Comparison of ENCODE assay signal across 9 cellular contexts in genomic region chr10:19811517-19811916, GRCh38. TPM values are rescaled to one million over a fixed set of nuclear protein-coding genes. Genes with fewer than 3 reads are reported as not detected.
DNase-seq lines count a peak whose midpoint lies in the region; ATAC-seq and TF ChIP-seq lines count a peak whose summit lies in the region.
"Had no signal": no experiment of that assay in that cellular context is flagged by ENCODE, and none has a peak within 500 bp of the region (broad histone marks: within the 10 kb centered on the region; RNA-seq: fewer than 3 reads in every experiment).

No MANE protein-coding gene starts in this region.

- H3K9ac ChIP-seq in MM.1S (ENCODE audit: low read length): no peak overlapping the region

- CTCF ChIA-PET in activated CD4-positive, alpha-beta T cell treated with anti-CD3 and anti-CD28 coated beads for 36 hours (lab: Charles Lee): no interaction called here

- H3K9me2 ChIP-seq in MM.1S (replicated peaks; ENCODE audit: insufficient read depth, low read length): no peaks in the 10 kb centered on the region

- DNase-seq in AG20443 (ENCODE audit: low spot score): peak; percentile 16
- peak; percentile 21 for DNase-seq in MM.1S
- no peak for DNase-seq in esophagus muscularis mucosa (ENCODE audit: extremely low spot score)
- DNase-seq in mucosa of gallbladder (ENCODE audit: low spot score): peak; percentile 27
- no peak for DNase-seq in DMS79 (lab: John Stamatoyannopoulos, UW)
- DNase-seq in activated CD4-positive, alpha-beta T cell treated with anti-CD3 and anti-CD28 coated beads for 36 hours: no peak

- no peaks in the 10 kb centered on the region for H4K20me1 ChIP-seq in MM.1S (ENCODE audit: insufficient read depth, low read length)

- H3K27ac ChIP-seq in MM.1S (ENCODE audit: low read length) (no peak overlapping the region), esophagus muscularis mucosa (replicated peaks in 1 of 4) (no peak overlapping the region)

- 71% methylated on average over 1 of the region's 1 CpG for WGBS in esophagus muscularis mucosa

- H3K4me3 Mint-ChIP-seq in activated CD4-positive, alpha-beta T cell treated with anti-CD3 and anti-CD28 coated beads for 36 hours: no peak overlapping the region

- POLR2A ChIA-PET in activated CD4-positive, alpha-beta T cell treated with anti-CD3 and anti-CD28 coated beads for 36 hours (lab: Charles Lee): no interaction called here

- H3K9me3 Mint-ChIP-seq in activated CD4-positive, alpha-beta T cell treated with anti-CD3 and anti-CD28 coated beads for 36 hours (ENCODE audit: low read depth): no peaks in the 10 kb centered on the region
- H3K9me3 Mint-ChIP-seq: activated naive CD4-positive, alpha-beta T cell treated with anti-CD3 and anti-CD28 coated beads, Interleukin-2, amount 50 U/mL, for 72 hours had no signal

- intact Hi-C loops in esophagus muscularis mucosa (cut with DNase I): loop anchor here (10.0 kb wide), 2 partner anchors 293 to 1043 kb away; no protein-coding TSS in a partner anchor
- intact Hi-C loops in activated CD4-positive, alpha-beta T cell treated with anti-CD3 and anti-CD28 coated beads for 36 hours (cut with DNase I, micrococcal nuclease): no loop called here

- no peaks in the 10 kb centered on the region for H3F3A ChIP-seq in MM.1S (ENCODE audit: insufficient read depth, low read length)

- H3K9me3 ChIP-seq in MM.1S (replicated peaks; ENCODE audit: insufficient read depth, low read length) (no peaks in the 10 kb centered on the region), esophagus muscularis mucosa (no peaks in the 10 kb centered on the region)

- H3K27me3 Mint-ChIP-seq in activated CD4-positive, alpha-beta T cell treated with anti-CD3 and anti-CD28 coated beads for 36 hours: peaks cover 13% of the 10 kb centered on the region

- H3K4me1 Mint-ChIP-seq in activated CD4-positive, alpha-beta T cell treated with anti-CD3 and anti-CD28 coated beads for 36 hours: no peaks in the 10 kb centered on the region

- H2AFZ ChIP-seq in MM.1S (ENCODE audit: low read length): no peak overlapping the region

- H3K4me1 ChIP-seq in MM.1S (ENCODE audit: low read length): no peaks in the 10 kb centered on the region
- H3K4me1 ChIP-seq in esophagus muscularis mucosa: peaks cover 0 to 18% (median 10%) of the 10 kb centered on the region in 4 donors

- peak; percentile 41 for TF ChIP-seq CTCF in MM.1S (IDR thresholded peaks at IDR 0.05; ENCODE audit: low read length)
- peak; percentile 42 to 58 (median 49) for TF ChIP-seq CTCF in esophagus muscularis mucosa (IDR thresholded peaks at IDR 0.05)

- no peak overlapping the region for H3K4me3 ChIP-seq in MM.1S (ENCODE audit: low read length)
- H3K4me3 ChIP-seq in esophagus muscularis mucosa: no peak overlapping the region

- H3K36me3 ChIP-seq in MM.1S (replicated peaks; ENCODE audit: insufficient read depth, low read length) (no peaks in the 10 kb centered on the region), esophagus muscularis mucosa (no peaks in the 10 kb centered on the region)

- no peaks in the 10 kb centered on the region for H3K79me2 ChIP-seq in MM.1S (ENCODE audit: low read length)

- H3K36me3 Mint-ChIP-seq in activated CD4-positive, alpha-beta T cell treated with anti-CD3 and anti-CD28 coated beads for 36 hours (ENCODE audit: low read depth): no peaks in the 10 kb centered on the region
- H3K36me3 Mint-ChIP-seq: activated naive CD4-positive, alpha-beta T cell treated with anti-CD3 and anti-CD28 coated beads, Interleukin-2, amount 50 U/mL, for 72 hours had no signal

- H3K4me2 ChIP-seq in MM.1S (ENCODE audit: low read depth, low read length): no peak overlapping the region

- ATAC-seq in HG03439 (IDR thresholded peaks at IDR 0.05; ENCODE audit: unreplicated experiment) (no peak), HG03571 (IDR thresholded peaks at IDR 0.05; ENCODE audit: unreplicated experiment) (no peak)
- ATAC-seq in activated CD4-positive, alpha-beta T cell treated with anti-CD3 and anti-CD28 coated beads for 36 hours: no peak
- ATAC-seq: activated naive CD4-positive, alpha-beta T cell treated with anti-CD3 and anti-CD28 coated beads, Interleukin-2, amount 50 U/mL, for 72 hours had no signal

- no peak for TF ChIP-seq POLR2A in esophagus muscularis mucosa (IDR thresholded peaks at IDR 0.05; ENCODE audit: low read depth)

- TF ChIP-seq EP300 in esophagus muscularis mucosa (IDR thresholded peaks at IDR 0.05): no peak

- H3K27me3 ChIP-seq in MM.1S (replicated peaks; ENCODE audit: insufficient read depth, low read length) (0 out of 2 replicates have a peak, but pooled peaks cover 3% of the 10 kb centered on the region), esophagus muscularis mucosa (peaks cover 0 to 4% (median 0%) of the 10 kb centered on the region in 4 donors)

- H3K27ac Mint-ChIP-seq in activated CD4-positive, alpha-beta T cell treated with anti-CD3 and anti-CD28 coated beads for 36 hours: no peak overlapping the region
- H3K27ac Mint-ChIP-seq: activated naive CD4-positive, alpha-beta T cell treated with anti-CD3 and anti-CD28 coated beads, Interleukin-2, amount 50 U/mL, for 72 hours had no signal

RNA-seq across cellular contexts. Expression of gene PLXDC2, which starts 4.7 kb away (rescaled TPM):
- total RNA-seq in esophagus muscularis mucosa (10 to 100 TPM; 28.7 to 54.2 (median 42.4) TPM), mucosa of gallbladder (92.0 TPM)
- not detected for total RNA-seq in activated CD4-positive, alpha-beta T cell treated with anti-CD3 and anti-CD28 coated beads for 36 hours
- total RNA-seq: activated naive CD4-positive, alpha-beta T cell treated with anti-CD3 and anti-CD28 coated beads, Interleukin-2, amount 50 U/mL, for 72 hours had no signal

Comparison
In these comparisons a context has a peak if more than half of its experiments do, and no peak if none do; other contexts are left out.
1. DNase-seq: peak in AG20443 (single experiment), MM.1S (single experiment) and mucosa of gallbladder (single experiment); none in esophagus muscularis mucosa (single experiment), DMS79 (single experiment) and activated CD4-positive, alpha-beta T cell treated with anti-CD3 and anti-CD28 coated beads for 36 hours (single experiment).
2. RNA of gene PLXDC2, which starts 4.7 kb away (total RNA-seq): 92.0 TPM in mucosa of gallbladder (single experiment) and 28.7 to 54.2 TPM in esophagus muscularis mucosa; not detected in activated CD4-positive, alpha-beta T cell treated with anti-CD3 and anti-CD28 coated beads for 36 hours; every median in the first group is over 10 times any median in the second.